24 cellular contexts compared by ENCODE assay signal in genomic region chr15:40680151-40680550, GRCh38.
"Had no signal": no experiment of that assay in that cellular context is flagged by ENCODE, and none has a peak within 500 bp of the region (broad histone marks: within the 10 kb centered on the region; RNA-seq: fewer than 3 reads in every experiment).

No MANE protein-coding gene starts in this region.

- H3K4me3 ChIP-seq: body of pancreas, cardiac muscle cell, left lung, lung, sigmoid colon, smooth muscle cell, testis had no signal

- H3K4me1 ChIP-seq: body of pancreas, sigmoid colon, testis had no signal

- DNase-seq: activated CD4-positive, alpha-beta T cell treated with anti-CD3 and anti-CD28 coated beads, Interleukin-2, amount 50 U/mL, for 48 hours; activated effector memory CD4-positive, alpha-beta T cell treated with Interleukin-2 at 50 U/mL for 16 hours; activated naive CD4-positive, alpha-beta T cell treated with anti-CD3 and anti-CD28 coated beads, Interleukin-2, amount 50 U/mL, for 16 hours; activated naive CD8-positive, alpha-beta T cell treated with anti-CD3 and anti-CD28 coated beads, Interleukin-2, amount 50 U/mL, for 24 hours; activated T-cell treated with anti-CD3 and anti-CD28 coated beads, Interleukin-2, amount 50 U/mL, for 72 hours; anterior cingulate cortex; body of pancreas; kidney; left lung; naive B cell; sigmoid colon; stimulated activated CD4-positive, alpha-beta T cell treated with anti-CD3 and anti-CD28 coated beads, Interleukin-15, amount 100 ng/mL, for 24 hours; stimulated activated CD4-positive, alpha-beta T cell treated with anti-CD3 and anti-CD28 coated beads, Interleukin-2, amount 100 ng/mL, for 48 hours; stimulated activated CD8-positive, alpha-beta memory T cell treated with anti-CD3 and anti-CD28 coated beads, Interleukin-4, amount 100 ng/mL, for 48 hours; stimulated activated naive CD4-positive, alpha-beta T cell; T1000; testis had no signal

- H3K36me3 ChIP-seq: cardiac muscle cell, left lung, sigmoid colon had no signal

- ATAC-seq: activated naive CD8-positive, alpha-beta T cell treated with anti-CD3 and anti-CD28 coated beads, Interleukin-2, amount 50 U/mL, for 24 hours; activated T-cell treated with anti-CD3 and anti-CD28 coated beads, Interleukin-2, amount 50 U/mL, for 72 hours; body of pancreas; left lung; WTC11 had no signal

- H3K9me3 ChIP-seq: body of pancreas, left lung, sigmoid colon, testis had no signal

- H3K4me2 ChIP-seq: smooth muscle cell had no signal

- H3K27ac Mint-ChIP-seq: activated naive CD8-positive, alpha-beta T cell treated with anti-CD3 and anti-CD28 coated beads, Interleukin-2, amount 50 U/mL, for 24 hours; activated T-cell treated with anti-CD3 and anti-CD28 coated beads, Interleukin-2, amount 50 U/mL, for 72 hours; T-helper 1 cell treated with Interleukin-12 subunit alpha and Interleukin-12 subunit beta and Interleukin-4 antibody, amounts not matched to agents 30 μg/mL and 1 μg/mL, for 36 hours; WTC11 had no signal

- H3K27me3 Mint-ChIP-seq: activated naive CD8-positive, alpha-beta T cell treated with anti-CD3 and anti-CD28 coated beads, Interleukin-2, amount 50 U/mL, for 24 hours; naive B cell had no signal

- FAIRE-seq: kidney had no signal

- H3K9me3 Mint-ChIP-seq: activated naive CD8-positive, alpha-beta T cell treated with anti-CD3 and anti-CD28 coated beads, Interleukin-2, amount 50 U/mL, for 24 hours; activated T-cell treated with anti-CD3 and anti-CD28 coated beads, Interleukin-2, amount 50 U/mL, for 72 hours; naive B cell; neural crest cell; T-helper 1 cell treated with Interleukin-12 subunit alpha and Interleukin-12 subunit beta and Interleukin-4 antibody, amounts not matched to agents 30 μg/mL and 1 μg/mL, for 36 hours had no signal

- H3K4me3 Mint-ChIP-seq: activated naive CD8-positive, alpha-beta T cell treated with anti-CD3 and anti-CD28 coated beads, Interleukin-2, amount 50 U/mL, for 24 hours; activated T-cell treated with anti-CD3 and anti-CD28 coated beads, Interleukin-2, amount 50 U/mL, for 72 hours; neural crest cell; T-helper 1 cell treated with Interleukin-12 subunit alpha and Interleukin-12 subunit beta and Interleukin-4 antibody, amounts not matched to agents 30 μg/mL and 1 μg/mL, for 36 hours; WTC11 had no signal

- H3K27me3 ChIP-seq: body of pancreas, cardiac muscle cell, left lung, sigmoid colon, testis had no signal

- H3K27ac ChIP-seq: body of pancreas, cardiac muscle cell, epithelial cell of prostate, left lung, sigmoid colon, testis had no signal

- H3K4me1 Mint-ChIP-seq: WTC11 had no signal
